In genomic region chr4:82784615-82785247, GRCh38 we compare ENCODE assay signal across 12 cellular contexts. TPM values are rescaled to one million over a fixed set of nuclear protein-coding genes. Genes with fewer than 3 reads are reported as not detected.
DNase-seq lines count a peak whose midpoint lies in the region; ATAC-seq and TF ChIP-seq lines count a peak whose summit lies in the region.
"Had no signal": no experiment of that assay in that cellular context is flagged by ENCODE, and none has a peak within 500 bp of the region (broad histone marks: within the 10 kb centered on the region; RNA-seq: fewer than 3 reads in every experiment).

No MANE protein-coding gene starts in this region.

- no peaks in the 10 kb centered on the region for H3K36me3 ChIP-seq in Karpas-422 (ENCODE audit: insufficient read depth, low read length)
- H3K36me3 ChIP-seq in brain microvascular endothelial cell (replicated peaks), result no peaks in the 10 kb centered on the region
- H3K36me3 ChIP-seq in mesodermal cell (ENCODE audit: control insufficient read depth, insufficient read depth, low read length), result no peaks in the 10 kb centered on the region
- H3K36me3 ChIP-seq: tibial nerve had no signal

- no peaks in the 10 kb centered on the region for H4K20me1 ChIP-seq in Karpas-422 (ENCODE audit: insufficient read depth, low read depth, low read length)

- ATAC-seq in GM19035 (IDR thresholded peaks at IDR 0.05; ENCODE audit: unreplicated experiment), result no peak
- ATAC-seq in HG03460 (IDR thresholded peaks at IDR 0.05; ENCODE audit: unreplicated experiment), result no peak

- TF ChIP-seq CTCF in brain microvascular endothelial cell (IDR thresholded peaks at IDR 0.05; ENCODE audit: low read depth, low read length, missing control alignments), result no peak

- H3K4me2 ChIP-seq in Karpas-422 (ENCODE audit: low read depth, low read length, poor library complexity, severe bottlenecking), result peak overlapping the region; percentile 95

- DNase-seq in AG20443 (ENCODE audit: low spot score) (peak; percentile 30), Karpas-422 (peak; percentile 87), brain microvascular endothelial cell (peak; percentile 84), AML-193 (lab: John Stamatoyannopoulos, UW) (no peak), posterior vena cava (ENCODE audit: low spot score) (no peak)
- DNase-seq: aorta; COR-L47; stimulated activated CD4-positive, alpha-beta T cell treated with anti-CD3 and anti-CD28 coated beads, Interleukin-4, amount 100 ng/mL, for 4 hours had no signal

- H3K9me3 ChIP-seq in Karpas-422 (ENCODE audit: low read length) (no peaks in the 10 kb centered on the region), mesodermal cell (ENCODE audit: control insufficient read depth, low read length) (no peaks in the 10 kb centered on the region)
- H3K9me3 ChIP-seq: tibial nerve had no signal

- peak overlapping the region; percentile 54 for H3K4me3 ChIP-seq in Karpas-422 (ENCODE audit: low read length)
- H3K4me3 ChIP-seq in brain microvascular endothelial cell (ENCODE audit: low read depth, low read length), result peak overlapping the region; percentile 24
- H3K4me3 ChIP-seq in mesodermal cell (ENCODE audit: extremely low read depth, insufficient read depth, low read length, poor library complexity, severe bottlenecking), result no peak overlapping the region
- H3K4me3 ChIP-seq: tibial nerve had no signal

- intact Hi-C loops in posterior vena cava (cut with DNase I), result no loop called here

- in situ Hi-C loops in brain microvascular endothelial cell (cut with HindIII; ENCODE audit: low pct_ligation_motif_present, low sequenced_read_pairs), result no loop called here

- 27 to 50% methylated on average over 2 to 3 of the region's 6 CpGs for WGBS in mesodermal cell (ENCODE audit: insufficient coverage in 2 of 2), 2 experiments

- H3K27ac ChIP-seq in Karpas-422 (ENCODE audit: low read length), result peak overlapping the region; percentile 100
- H3K27ac ChIP-seq in brain microvascular endothelial cell, result peak overlapping the region; percentile 90
- peak overlapping the region; percentile 88 for H3K27ac ChIP-seq in mesodermal cell (ENCODE audit: low read depth, low read length, severe bottlenecking)

- H3K27me3 ChIP-seq in Karpas-422 (ENCODE audit: low read length) (no peaks in the 10 kb centered on the region), brain microvascular endothelial cell (replicated peaks) (no peaks in the 10 kb centered on the region)
- H3K27me3 ChIP-seq: tibial nerve had no signal

- H2AFZ ChIP-seq in Karpas-422 (ENCODE audit: low read length), result no peak overlapping the region

- peaks cover 34% of the 10 kb centered on the region for H3K79me2 ChIP-seq in Karpas-422 (ENCODE audit: low read length)

- H3K9me2 ChIP-seq in Karpas-422 (replicated peaks; ENCODE audit: insufficient read depth, low read length), result no peaks in the 10 kb centered on the region

- H3K9ac ChIP-seq in Karpas-422 (ENCODE audit: low read length), result peak overlapping the region; percentile 67

- peaks cover 94% of the 10 kb centered on the region for H3K4me1 ChIP-seq in Karpas-422 (ENCODE audit: low read length)
- peaks cover 26% of the 10 kb centered on the region for H3K4me1 ChIP-seq in mesodermal cell (ENCODE audit: control insufficient read depth, insufficient read depth, low read length, poor library complexity, severe bottlenecking)

RNA-seq across cellular contexts. Expression of gene SCD5, which starts 13.9 kb away (rescaled TPM):
- 14.0 and 14.9 TPM in 2 replicates for total RNA-seq in Karpas-422 (2014; rRNA removed; shearing (Covaris generic); ENCODE audit: low replicate concordance)
- polyA plus RNA-seq in mesodermal cell (2013, experiment 1 of 2), result 7.5 TPM
- 6.6 TPM for polyA plus RNA-seq in mesodermal cell (2013, experiment 2 of 2)
- 10 to 100 TPM; 11.9 to 16.7 TPM for total RNA-seq in posterior vena cava

Comparison
In these comparisons a context has a peak if more than half of its experiments do, and no peak if none do; other contexts are left out.
1. DNase-seq: peak in AG20443 (single experiment), Karpas-422 (single experiment) and brain microvascular endothelial cell (single experiment); none in AML-193 (0 of 2) and posterior vena cava (single experiment).
2. Peak in every context shown above with its lines, with median percentiles within 50 percentile points of each other: H3K27ac ChIP-seq.